ENCODE assay signal across 7 cellular contexts in genomic region chr15:98442901-98443300, GRCh38.
A peak's percentile ranks its signal among the peaks of the same experiment; 100 is the strongest.
DNase-seq lines count a peak whose midpoint lies in the region; ATAC-seq and TF ChIP-seq lines count a peak whose summit lies in the region.

No MANE protein-coding gene starts in this region.

- H3K27me3 Mint-ChIP-seq in activated CD8-positive, alpha-beta T cell treated with anti-CD3 and anti-CD28 coated beads, Interleukin-2, amount 10 ng/mL, durations not matched to agents 7 days and 5 days (ENCODE audit: low read depth), result peaks cover 9% of the 10 kb centered on the region

- H3K4me3 Mint-ChIP-seq in activated CD8-positive, alpha-beta T cell treated with anti-CD3 and anti-CD28 coated beads, Interleukin-2, amount 10 ng/mL, durations not matched to agents 7 days and 5 days, result no peak overlapping the region

- DNase-seq in GM23248 (no peak), esophagus muscularis mucosa (ENCODE audit: extremely low spot score) (peak; percentile 37), renal cortical epithelial cell (ENCODE audit: low read depth) (peak; percentile 65)
- DNase-seq in activated CD8-positive, alpha-beta T cell treated with anti-CD3 and anti-CD28 coated beads, Interleukin-2, amount 10 ng/mL, durations not matched to agents 7 days and 5 days, result no peak

- no peaks in the 10 kb centered on the region for H3K36me3 Mint-ChIP-seq in activated CD8-positive, alpha-beta T cell treated with anti-CD3 and anti-CD28 coated beads, Interleukin-2, amount 10 ng/mL, durations not matched to agents 7 days and 5 days (ENCODE audit: low read depth)

- no peak overlapping the region for H3K27ac Mint-ChIP-seq in activated CD8-positive, alpha-beta T cell treated with anti-CD3 and anti-CD28 coated beads, Interleukin-2, amount 10 ng/mL, durations not matched to agents 7 days and 5 days

- H3K27me3 ChIP-seq in GM23248 (replicated peaks; ENCODE audit: insufficient read depth), result peaks cover 24% of the 10 kb centered on the region
- H3K27me3 ChIP-seq in OCI-LY3 (ENCODE audit: low read depth, low read length), result peaks cover 7% of the 10 kb centered on the region
- peaks cover 0 to 6% (median 0%) of the 10 kb centered on the region in 4 donors for H3K27me3 ChIP-seq in esophagus muscularis mucosa

- H4K20me1 ChIP-seq in GM23248 (ENCODE audit: insufficient read depth), result no peaks in the 10 kb centered on the region
- no peaks in the 10 kb centered on the region for H4K20me1 ChIP-seq in OCI-LY3 (ENCODE audit: insufficient read depth, low read length)

- H3K4me1 Mint-ChIP-seq in activated CD8-positive, alpha-beta T cell treated with anti-CD3 and anti-CD28 coated beads, Interleukin-2, amount 10 ng/mL, durations not matched to agents 7 days and 5 days (ENCODE audit: low read depth), result peaks cover 6% of the 10 kb centered on the region

- ATAC-seq in HG03442 (IDR thresholded peaks at IDR 0.05; ENCODE audit: unreplicated experiment) (no peak), GM19324 (IDR thresholded peaks at IDR 0.05; ENCODE audit: low FRiP score, unreplicated experiment) (no peak)
- no peak for ATAC-seq in activated CD8-positive, alpha-beta T cell treated with anti-CD3 and anti-CD28 coated beads, Interleukin-2, amount 10 ng/mL, durations not matched to agents 7 days and 5 days

- H3F3A ChIP-seq in GM23248 (ENCODE audit: insufficient read depth), result no peaks in the 10 kb centered on the region

- no peak for TF ChIP-seq POLR2A in esophagus muscularis mucosa (IDR thresholded peaks at IDR 0.05; ENCODE audit: low read depth)

- intact Hi-C loops in esophagus muscularis mucosa (cut with DNase I), result loop anchor here (10.0 kb wide), 1 partner anchor 202 kb away; the partner anchor contains the start of gene IGF1R

- POLR2A ChIA-PET in activated CD8-positive, alpha-beta T cell treated with anti-CD3 and anti-CD28 coated beads, Interleukin-2, amount 10 ng/mL, durations not matched to agents 7 days and 5 days (lab: Charles Lee), result no interaction called here

- H3K79me2 ChIP-seq in GM23248 (ENCODE audit: insufficient read depth), result no peaks in the 10 kb centered on the region
- H3K79me2 ChIP-seq in OCI-LY3 (ENCODE audit: low read length), result no peaks in the 10 kb centered on the region

- in situ Hi-C loops in GM23248 (cut with MboI), result loop anchor here (10.0 kb wide), 2 partner anchors 202 to 632 kb away; partner anchors contain the start of gene IGF1R

- no peak for TF ChIP-seq EP300 in esophagus muscularis mucosa (IDR thresholded peaks at IDR 0.05)

- H3K27ac ChIP-seq in GM23248 (no peak overlapping the region), OCI-LY3 (ENCODE audit: low read length) (no peak overlapping the region), esophagus muscularis mucosa (replicated peaks in 1 of 4) (no peak overlapping the region)

- H3K4me1 ChIP-seq in GM23248 (ENCODE audit: insufficient read depth), result 0 out of 2 replicates have a peak, but pooled peaks cover 3% of the 10 kb centered on the region
- H3K4me1 ChIP-seq in OCI-LY3 (ENCODE audit: low read length), result peaks cover 23% of the 10 kb centered on the region
- peaks cover 0 to 3% (median 0%) of the 10 kb centered on the region in 4 donors for H3K4me1 ChIP-seq in esophagus muscularis mucosa

- H3K9ac ChIP-seq in GM23248 (no peak overlapping the region), OCI-LY3 (ENCODE audit: low read length) (no peak overlapping the region)

- WGBS in GM23248 (ENCODE audit: low coverage in 1 of 2, low lambda C conversion rate in 2 of 2, missing lambda C conversion rate in 2 of 2), 2 experiments, result 57 to 59% methylated on average over 3 of the region's 3 CpGs
- 61% methylated on average over 3 of the region's 3 CpGs for WGBS in esophagus muscularis mucosa

- TF ChIP-seq CTCF in OCI-LY3 (IDR thresholded peaks at IDR 0.05; ENCODE audit: low read depth, low read length) (no peak), esophagus muscularis mucosa (IDR thresholded peaks at IDR 0.05) (no peak)

- no peaks in the 10 kb centered on the region for H3K9me3 Mint-ChIP-seq in activated CD8-positive, alpha-beta T cell treated with anti-CD3 and anti-CD28 coated beads, Interleukin-2, amount 10 ng/mL, durations not matched to agents 7 days and 5 days (ENCODE audit: insufficient read depth)

- H3K9me3 ChIP-seq in GM23248 (ENCODE audit: low read depth), result no peaks in the 10 kb centered on the region
- H3K9me3 ChIP-seq in OCI-LY3 (ENCODE audit: insufficient read depth, low read length), result no peaks in the 10 kb centered on the region
- no peaks in the 10 kb centered on the region for H3K9me3 ChIP-seq in esophagus muscularis mucosa

- no peak overlapping the region for H3K4me3 ChIP-seq in GM23248
- peak overlapping the region; percentile 29; the same call in 1 of the 2 replicates for H3K4me3 ChIP-seq in OCI-LY3 (ENCODE audit: low read length)
- no peak overlapping the region for H3K4me3 ChIP-seq in esophagus muscularis mucosa

- peak overlapping the region; percentile 48 for H3K4me2 ChIP-seq in GM23248 (ENCODE audit: unreplicated experiment)
- peak overlapping the region; percentile 46 for H3K4me2 ChIP-seq in OCI-LY3 (ENCODE audit: low read length)

- H3K9me2 ChIP-seq in GM23248 (ENCODE audit: insufficient read depth), result no peaks in the 10 kb centered on the region

- H3K36me3 ChIP-seq in GM23248 (ENCODE audit: low read depth) (no peaks in the 10 kb centered on the region), OCI-LY3 (replicated peaks; ENCODE audit: low read depth, low read length) (no peaks in the 10 kb centered on the region), esophagus muscularis mucosa (no peaks in the 10 kb centered on the region)

- CTCF ChIA-PET in activated CD8-positive, alpha-beta T cell treated with anti-CD3 and anti-CD28 coated beads, Interleukin-2, amount 10 ng/mL, durations not matched to agents 7 days and 5 days (lab: Charles Lee), result interaction anchor here (0.7 to 1.5 kb wide), 5 partner anchors 17 to 634 kb away, joined by 3 to 9 read pairs (median 4); no protein-coding TSS in a partner anchor

- H2AFZ ChIP-seq in GM23248 (no peak overlapping the region), OCI-LY3 (ENCODE audit: low read depth, low read length) (no peak overlapping the region)

Comparison
In these comparisons a context has a peak if more than half of its experiments do, and no peak if none do; other contexts are left out.
1. DNase-seq: peak in esophagus muscularis mucosa (single experiment) and renal cortical epithelial cell (single experiment); none in GM23248 (single experiment) and activated CD8-positive, alpha-beta T cell treated with anti-CD3 and anti-CD28 coated beads, Interleukin-2, amount 10 ng/mL, durations not matched to agents 7 days and 5 days (single experiment).